In genomic region chr22:49944399-49944891, GRCh38 we compare ENCODE assay signal across 21 cellular contexts. TPM values are rescaled to one million over a fixed set of nuclear protein-coding genes. Genes with fewer than 3 reads are reported as not detected.
DNase-seq lines count a peak whose midpoint lies in the region; ATAC-seq and TF ChIP-seq lines count a peak whose summit lies in the region.
"Had no signal": no experiment of that assay in that cellular context is flagged by ENCODE, and none has a peak within 500 bp of the region (broad histone marks: within the 10 kb centered on the region; RNA-seq: fewer than 3 reads in every experiment).

No MANE protein-coding gene starts in this region.

- H3K9me2 ChIP-seq in DOHH2 (replicated peaks; ENCODE audit: control insufficient read depth, low read length), result no peaks in the 10 kb centered on the region

- no peaks in the 10 kb centered on the region for H3K36me3 Mint-ChIP-seq in T-helper 2 cell treated with Interferon-gamma antibody and Interleukin-4, amounts not matched to agents 5 μg/mL and 100 μg/mL, for 36 hours (ENCODE audit: low read depth)
- no peaks in the 10 kb centered on the region for H3K36me3 Mint-ChIP-seq in activated CD4-positive, alpha-beta memory T cell treated with anti-CD3 and anti-CD28 coated beads for 36 hours
- no peaks in the 10 kb centered on the region for H3K36me3 Mint-ChIP-seq in natural killer cell

- H3K4me2 ChIP-seq in DOHH2 (ENCODE audit: low read length), result no peak overlapping the region

- no peak overlapping the region for H3K4me3 Mint-ChIP-seq in T-helper 2 cell treated with Interferon-gamma antibody and Interleukin-4, amounts not matched to agents 5 μg/mL and 100 μg/mL, for 36 hours
- H3K4me3 Mint-ChIP-seq in activated CD4-positive, alpha-beta memory T cell treated with anti-CD3 and anti-CD28 coated beads for 36 hours, result peak overlapping the region; percentile 55
- no peak overlapping the region for H3K4me3 Mint-ChIP-seq in natural killer cell

- H4K20me1 ChIP-seq in DOHH2 (ENCODE audit: control insufficient read depth, insufficient read depth, low read depth, low read length), result no peaks in the 10 kb centered on the region

- no peak overlapping the region for H3K4me3 ChIP-seq in DOHH2 (ENCODE audit: low read length)
- H3K4me3 ChIP-seq: sigmoid colon, transverse colon had no signal

- TF ChIP-seq CTCF in DOHH2 (IDR thresholded peaks at IDR 0.05; ENCODE audit: low read depth, low read length, poor library complexity, severe bottlenecking), result no peak
- TF ChIP-seq CTCF in natural killer cell (IDR thresholded peaks at IDR 0.05), result no peak

- peaks cover 11% of the 10 kb centered on the region for H3F3A ChIP-seq in DOHH2 (ENCODE audit: control insufficient read depth, insufficient read depth)

- CTCF ChIA-PET in activated CD4-positive, alpha-beta memory T cell treated with anti-CD3 and anti-CD28 coated beads for 36 hours (lab: Charles Lee), result no interaction called here

- H3K27ac ChIP-seq in DOHH2 (ENCODE audit: low read depth, low read length), result peak overlapping the region; percentile 64; the same call in 1 of the 2 replicates
- H3K27ac ChIP-seq: sigmoid colon had no signal

- H3K9me3 ChIP-seq in DOHH2 (ENCODE audit: control insufficient read depth, insufficient read depth, low read length), result no peaks in the 10 kb centered on the region
- H3K9me3 ChIP-seq: heart right ventricle, sigmoid colon, transverse colon had no signal

- intact Hi-C loops in activated CD4-positive, alpha-beta memory T cell treated with anti-CD3 and anti-CD28 coated beads for 36 hours (cut with micrococcal nuclease), result no loop called here
- intact Hi-C loops in natural killer cell (cut with micrococcal nuclease), result no loop called here

- H3K27me3 ChIP-seq in DOHH2 (ENCODE audit: control insufficient read depth, low read length), result no peaks in the 10 kb centered on the region
- H3K27me3 ChIP-seq: heart right ventricle, sigmoid colon, transverse colon had no signal

- H3K36me3 ChIP-seq in DOHH2 (ENCODE audit: control insufficient read depth, low read length), result no peaks in the 10 kb centered on the region
- H3K36me3 ChIP-seq: heart right ventricle, sigmoid colon, transverse colon had no signal

- peak; percentile 41 to 60 (median 43) for ATAC-seq in natural killer cell
- no peak for ATAC-seq in HG03432 (IDR thresholded peaks at IDR 0.05; ENCODE audit: unreplicated experiment)
- ATAC-seq: heart right ventricle had no signal

- no peaks in the 10 kb centered on the region for H3K79me2 ChIP-seq in DOHH2 (ENCODE audit: control insufficient read depth, low read length)

- DNase-seq in T-helper 2 cell treated with Interferon-gamma antibody and Interleukin-4, amounts not matched to agents 5 μg/mL and 100 μg/mL, for 36 hours (ENCODE audit: low spot score), result no peak
- no peak for DNase-seq in T-helper 2 cell
- DNase-seq in activated CD4-positive, alpha-beta memory T cell treated with anti-CD3 and anti-CD28 coated beads for 36 hours, result no peak
- no peak for DNase-seq in natural killer cell
- DNase-seq in A172 (ENCODE audit: low spot score), result no peak
- no peak for DNase-seq in UCSD-AML1 (lab: John Stamatoyannopoulos, UW; ENCODE audit: unreplicated experiment)
- DNase-seq: activated CD4-positive, alpha-beta T cell treated with anti-CD3 and anti-CD28 coated beads, Interleukin-2, amount 50 U/mL, for 4 hours; activated gamma-delta T cell; Caco-2; GF-D8; heart right ventricle; KG1; kidney; midbrain; NCI-H2227 treated with DMSO at 0.1 percent for 48 hours; occipital lobe; sigmoid colon; T1000; transverse colon had no signal

- H3K27ac Mint-ChIP-seq in T-helper 2 cell treated with Interferon-gamma antibody and Interleukin-4, amounts not matched to agents 5 μg/mL and 100 μg/mL, for 36 hours, result peak overlapping the region; percentile 55
- H3K27ac Mint-ChIP-seq in activated CD4-positive, alpha-beta memory T cell treated with anti-CD3 and anti-CD28 coated beads for 36 hours, result peak overlapping the region; percentile 54
- H3K27ac Mint-ChIP-seq in natural killer cell, result peak overlapping the region; percentile 54 to 84

- H3K4me1 ChIP-seq in DOHH2 (ENCODE audit: control insufficient read depth, low read length), result peaks cover 27% of the 10 kb centered on the region
- H3K4me1 ChIP-seq: sigmoid colon had no signal

- peaks cover 4% of the 10 kb centered on the region for H3K4me1 Mint-ChIP-seq in T-helper 2 cell treated with Interferon-gamma antibody and Interleukin-4, amounts not matched to agents 5 μg/mL and 100 μg/mL, for 36 hours (ENCODE audit: low read depth)
- H3K4me1 Mint-ChIP-seq in activated CD4-positive, alpha-beta memory T cell treated with anti-CD3 and anti-CD28 coated beads for 36 hours (ENCODE audit: low read depth), result peaks cover 14% of the 10 kb centered on the region
- peaks cover 0 to 18% of the 10 kb centered on the region in 2 donors for H3K4me1 Mint-ChIP-seq in natural killer cell

- POLR2A ChIA-PET in activated CD4-positive, alpha-beta memory T cell treated with anti-CD3 and anti-CD28 coated beads for 36 hours (lab: Charles Lee), result no interaction called here

- H3K27me3 Mint-ChIP-seq in T-helper 2 cell treated with Interferon-gamma antibody and Interleukin-4, amounts not matched to agents 5 μg/mL and 100 μg/mL, for 36 hours (ENCODE audit: low read depth), result no peaks in the 10 kb centered on the region
- H3K27me3 Mint-ChIP-seq in activated CD4-positive, alpha-beta memory T cell treated with anti-CD3 and anti-CD28 coated beads for 36 hours, result no peaks in the 10 kb centered on the region
- H3K27me3 Mint-ChIP-seq in natural killer cell (ENCODE audit: low read depth in 2 of 2), result no peaks in the 10 kb centered on the region

- peaks cover 4% of the 10 kb centered on the region for H3K9me3 Mint-ChIP-seq in T-helper 2 cell treated with Interferon-gamma antibody and Interleukin-4, amounts not matched to agents 5 μg/mL and 100 μg/mL, for 36 hours
- H3K9me3 Mint-ChIP-seq in activated CD4-positive, alpha-beta memory T cell treated with anti-CD3 and anti-CD28 coated beads for 36 hours, result no peaks in the 10 kb centered on the region
- H3K9me3 Mint-ChIP-seq in natural killer cell, result no peaks in the 10 kb centered on the region

RNA-seq across cellular contexts. Expression of gene PIM3, which starts 16.1 kb away (rescaled TPM):
- total RNA-seq in activated CD4-positive, alpha-beta memory T cell treated with anti-CD3 and anti-CD28 coated beads for 36 hours, result 100 to 1,000 TPM; 222 to 231 TPM
- 100 to 1,000 TPM; 107 to 130 (median 129) TPM for total RNA-seq in natural killer cell
- total RNA-seq in A172 (2014; rRNA removed; shearing (Covaris generic)), result 41.7 and 48.7 TPM in 2 replicates

RNA-seq across cellular contexts. Expression of gene CRELD2, which starts 26.0 kb away (rescaled TPM):
- total RNA-seq in activated CD4-positive, alpha-beta memory T cell treated with anti-CD3 and anti-CD28 coated beads for 36 hours, result 10 to 100 TPM; 29.8 to 30.7 TPM
- total RNA-seq in natural killer cell, result 10 to 100 TPM; 45.1 to 69.8 (median 48.5) TPM
- 41.9 and 48.3 TPM in 2 replicates for total RNA-seq in A172 (2014; rRNA removed; shearing (Covaris generic))

RNA-seq across cellular contexts. Expression of gene ALG12, which starts 26.2 kb away (rescaled TPM):
- 10 to 100 TPM; 12.4 to 13.8 TPM for total RNA-seq in activated CD4-positive, alpha-beta memory T cell treated with anti-CD3 and anti-CD28 coated beads for 36 hours
- total RNA-seq in natural killer cell, result 10 to 100 TPM; 17.2 to 22.7 (median 19.2) TPM
- total RNA-seq in A172 (2014; rRNA removed; shearing (Covaris generic)), result 8.8 and 10.4 TPM in 2 replicates
